Comparison of ENCODE assay signal across 1 cellular context in the genomic region with DNA sequence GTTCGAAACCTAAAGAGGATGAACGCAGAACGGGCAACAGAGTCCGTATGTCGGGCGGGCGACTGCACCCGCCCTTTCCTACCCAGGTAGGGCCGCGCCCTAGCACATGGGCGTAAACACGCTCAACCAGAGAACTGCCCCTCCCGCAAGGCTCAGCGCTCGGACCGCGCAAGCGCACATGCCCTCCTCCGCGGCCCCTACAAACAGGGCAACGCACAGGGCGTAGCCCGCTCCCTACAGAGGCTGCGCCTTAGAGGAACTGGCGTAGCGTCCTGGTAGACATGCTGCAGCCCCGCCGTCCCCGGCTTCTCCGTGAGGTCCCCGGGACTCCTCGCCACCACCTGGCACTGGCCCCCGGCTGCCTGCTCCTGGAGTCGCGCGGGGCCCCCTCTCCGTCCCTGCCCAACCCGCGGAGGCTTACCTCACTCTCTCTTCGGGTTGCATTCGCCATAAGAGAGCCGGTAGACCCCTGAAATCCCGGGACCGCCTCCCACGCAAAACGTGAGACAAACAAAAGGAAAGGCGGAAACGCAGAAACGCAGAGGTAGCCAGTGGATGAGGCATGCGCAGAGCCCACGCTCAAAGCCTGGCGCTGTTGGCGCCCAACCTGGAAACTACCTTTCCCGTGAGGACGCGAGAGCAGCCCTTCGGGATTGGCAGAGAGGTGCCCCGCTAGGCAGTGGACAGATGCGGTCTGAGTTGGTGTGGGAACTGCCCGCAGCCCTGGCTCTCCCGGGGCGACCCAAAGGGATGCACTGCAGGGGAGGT.
TF ChIP-seq lines count a peak whose summit lies in the region.

A gene (minus strand): TSS at position 518 of the 768 bp plus-strand sequence. CDS start 1,642 bp downstream, outside the sequence.

TF ChIP-seq in HepG2, 621 proteins besides CTCF, POLR2A, EP300 and RAD21 (continued from another document and continues in another):
- TF ChIP-seq, protein P1, sequence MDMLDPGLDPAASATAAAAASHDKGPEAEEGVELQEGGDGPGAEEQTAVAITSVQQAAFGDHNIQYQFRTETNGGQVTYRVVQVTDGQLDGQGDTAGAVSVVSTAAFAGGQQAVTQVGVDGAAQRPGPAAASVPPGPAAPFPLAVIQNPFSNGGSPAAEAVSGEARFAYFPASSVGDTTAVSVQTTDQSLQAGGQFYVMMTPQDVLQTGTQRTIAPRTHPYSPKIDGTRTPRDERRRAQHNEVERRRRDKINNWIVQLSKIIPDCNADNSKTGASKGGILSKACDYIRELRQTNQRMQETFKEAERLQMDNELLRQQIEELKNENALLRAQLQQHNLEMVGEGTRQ (IDR thresholded peaks at IDR 0.05; ENCODE audit: low read depth, low read length) = no peak
- TF ChIP-seq, protein P1 (CRISPR knock-in tag; IDR thresholded peaks at IDR 0.05; ENCODE audit: borderline replicate concordance) = peak; percentile 50; the same call in 1 of the 2 replicates
- peak; percentile 88; the same call in 1 of the 2 replicates for TF ChIP-seq ZNF224 (CRISPR knock-in tag; IDR thresholded peaks at IDR 0.05)
- no peak for TF ChIP-seq ONECUT2 (CRISPR knock-in tag; IDR thresholded peaks at IDR 0.05)
- TF ChIP-seq KMT2A (CRISPR knock-in tag; IDR thresholded peaks at IDR 0.05) = peak; percentile 37; the same call in 1 of the 2 replicates
- peak; percentile 55; the same call in 1 of the 2 replicates for TF ChIP-seq MIER3 (CRISPR knock-in tag; IDR thresholded peaks at IDR 0.05; ENCODE audit: borderline replicate concordance)
- TF ChIP-seq, protein P2, sequence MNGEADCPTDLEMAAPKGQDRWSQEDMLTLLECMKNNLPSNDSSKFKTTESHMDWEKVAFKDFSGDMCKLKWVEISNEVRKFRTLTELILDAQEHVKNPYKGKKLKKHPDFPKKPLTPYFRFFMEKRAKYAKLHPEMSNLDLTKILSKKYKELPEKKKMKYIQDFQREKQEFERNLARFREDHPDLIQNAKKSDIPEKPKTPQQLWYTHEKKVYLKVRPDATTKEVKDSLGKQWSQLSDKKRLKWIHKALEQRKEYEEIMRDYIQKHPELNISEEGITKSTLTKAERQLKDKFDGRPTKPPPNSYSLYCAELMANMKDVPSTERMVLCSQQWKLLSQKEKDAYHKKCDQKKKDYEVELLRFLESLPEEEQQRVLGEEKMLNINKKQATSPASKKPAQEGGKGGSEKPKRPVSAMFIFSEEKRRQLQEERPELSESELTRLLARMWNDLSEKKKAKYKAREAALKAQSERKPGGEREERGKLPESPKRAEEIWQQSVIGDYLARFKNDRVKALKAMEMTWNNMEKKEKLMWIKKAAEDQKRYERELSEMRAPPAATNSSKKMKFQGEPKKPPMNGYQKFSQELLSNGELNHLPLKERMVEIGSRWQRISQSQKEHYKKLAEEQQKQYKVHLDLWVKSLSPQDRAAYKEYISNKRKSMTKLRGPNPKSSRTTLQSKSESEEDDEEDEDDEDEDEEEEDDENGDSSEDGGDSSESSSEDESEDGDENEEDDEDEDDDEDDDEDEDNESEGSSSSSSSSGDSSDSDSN (CRISPR knock-in tag; IDR thresholded peaks at IDR 0.05) = peak; percentile 79
- TF ChIP-seq ZNF441 (CRISPR knock-in tag; IDR thresholded peaks at IDR 0.05; ENCODE audit: borderline replicate concordance) = peak; percentile 64; the same call in 1 of the 2 replicates
- TF ChIP-seq, protein P3, sequence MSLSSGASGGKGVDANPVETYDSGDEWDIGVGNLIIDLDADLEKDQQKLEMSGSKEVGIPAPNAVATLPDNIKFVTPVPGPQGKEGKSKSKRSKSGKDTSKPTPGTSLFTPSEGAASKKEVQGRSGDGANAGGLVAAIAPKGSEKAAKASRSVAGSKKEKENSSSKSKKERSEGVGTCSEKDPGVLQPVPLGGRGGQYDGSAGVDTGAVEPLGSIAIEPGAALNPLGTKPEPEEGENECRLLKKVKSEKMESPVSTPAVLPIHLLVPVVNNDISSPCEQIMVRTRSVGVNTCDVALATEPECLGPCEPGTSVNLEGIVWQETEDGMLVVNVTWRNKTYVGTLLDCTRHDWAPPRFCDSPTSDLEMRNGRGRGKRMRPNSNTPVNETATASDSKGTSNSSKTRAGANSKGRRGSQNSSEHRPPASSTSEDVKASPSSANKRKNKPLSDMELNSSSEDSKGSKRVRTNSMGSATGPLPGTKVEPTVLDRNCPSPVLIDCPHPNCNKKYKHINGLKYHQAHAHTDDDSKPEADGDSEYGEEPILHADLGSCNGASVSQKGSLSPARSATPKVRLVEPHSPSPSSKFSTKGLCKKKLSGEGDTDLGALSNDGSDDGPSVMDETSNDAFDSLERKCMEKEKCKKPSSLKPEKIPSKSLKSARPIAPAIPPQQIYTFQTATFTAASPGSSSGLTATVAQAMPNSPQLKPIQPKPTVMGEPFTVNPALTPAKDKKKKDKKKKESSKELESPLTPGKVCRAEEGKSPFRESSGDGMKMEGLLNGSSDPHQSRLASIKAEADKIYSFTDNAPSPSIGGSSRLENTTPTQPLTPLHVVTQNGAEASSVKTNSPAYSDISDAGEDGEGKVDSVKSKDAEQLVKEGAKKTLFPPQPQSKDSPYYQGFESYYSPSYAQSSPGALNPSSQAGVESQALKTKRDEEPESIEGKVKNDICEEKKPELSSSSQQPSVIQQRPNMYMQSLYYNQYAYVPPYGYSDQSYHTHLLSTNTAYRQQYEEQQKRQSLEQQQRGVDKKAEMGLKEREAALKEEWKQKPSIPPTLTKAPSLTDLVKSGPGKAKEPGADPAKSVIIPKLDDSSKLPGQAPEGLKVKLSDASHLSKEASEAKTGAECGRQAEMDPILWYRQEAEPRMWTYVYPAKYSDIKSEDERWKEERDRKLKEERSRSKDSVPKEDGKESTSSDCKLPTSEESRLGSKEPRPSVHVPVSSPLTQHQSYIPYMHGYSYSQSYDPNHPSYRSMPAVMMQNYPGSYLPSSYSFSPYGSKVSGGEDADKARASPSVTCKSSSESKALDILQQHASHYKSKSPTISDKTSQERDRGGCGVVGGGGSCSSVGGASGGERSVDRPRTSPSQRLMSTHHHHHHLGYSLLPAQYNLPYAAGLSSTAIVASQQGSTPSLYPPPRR (CRISPR knock-in tag; IDR thresholded peaks at IDR 0.05; ENCODE audit: borderline replicate concordance) = peak; percentile 20; the same call in 1 of the 2 replicates
- TF ChIP-seq U2AF1 (optimal IDR thresholded peaks at IDR 0.05; ENCODE audit: low read depth, low read length) = no peak
- peak; percentile 58 for TF ChIP-seq MXD4 (CRISPR knock-in tag; IDR thresholded peaks at IDR 0.05)
- TF ChIP-seq ZNF124 (CRISPR knock-in tag; IDR thresholded peaks at IDR 0.05) = no peak; the same call in 1 of the 2 replicates
- TF ChIP-seq AKAP8 (CRISPR knock-in tag; IDR thresholded peaks at IDR 0.05) = peak; percentile 48; the same call in 1 of the 2 replicates
- TF ChIP-seq, protein P4, sequence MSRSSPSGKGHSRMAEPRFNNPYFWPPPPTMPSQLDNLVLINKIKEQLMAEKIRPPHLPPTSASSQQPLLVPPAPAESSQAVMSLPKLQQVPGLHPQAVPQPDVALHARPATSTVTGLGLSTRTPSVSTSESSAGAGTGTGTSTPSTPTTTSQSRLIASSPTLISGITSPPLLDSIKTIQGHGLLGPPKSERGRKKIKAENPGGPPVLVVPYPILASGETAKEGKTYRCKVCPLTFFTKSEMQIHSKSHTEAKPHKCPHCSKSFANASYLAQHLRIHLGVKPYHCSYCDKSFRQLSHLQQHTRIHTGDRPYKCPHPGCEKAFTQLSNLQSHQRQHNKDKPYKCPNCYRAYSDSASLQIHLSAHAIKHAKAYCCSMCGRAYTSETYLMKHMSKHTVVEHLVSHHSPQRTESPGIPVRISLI (CRISPR knock-in tag; IDR thresholded peaks at IDR 0.05; ENCODE audit: borderline replicate concordance) = peak; percentile 47; the same call in 1 of the 2 replicates
- peak; percentile 62; the same call in 1 of the 2 replicates for TF ChIP-seq ZNF232 (CRISPR knock-in tag; IDR thresholded peaks at IDR 0.05; ENCODE audit: borderline replicate concordance)
- TF ChIP-seq POLR2G (IDR thresholded peaks at IDR 0.05; ENCODE audit: low read depth, low read length) = peak; percentile 97
- TF ChIP-seq CHD2 (IDR thresholded peaks at IDR 0.05; ENCODE audit: low read depth, low read length) = peak; percentile 84
- TF ChIP-seq, protein P5, sequence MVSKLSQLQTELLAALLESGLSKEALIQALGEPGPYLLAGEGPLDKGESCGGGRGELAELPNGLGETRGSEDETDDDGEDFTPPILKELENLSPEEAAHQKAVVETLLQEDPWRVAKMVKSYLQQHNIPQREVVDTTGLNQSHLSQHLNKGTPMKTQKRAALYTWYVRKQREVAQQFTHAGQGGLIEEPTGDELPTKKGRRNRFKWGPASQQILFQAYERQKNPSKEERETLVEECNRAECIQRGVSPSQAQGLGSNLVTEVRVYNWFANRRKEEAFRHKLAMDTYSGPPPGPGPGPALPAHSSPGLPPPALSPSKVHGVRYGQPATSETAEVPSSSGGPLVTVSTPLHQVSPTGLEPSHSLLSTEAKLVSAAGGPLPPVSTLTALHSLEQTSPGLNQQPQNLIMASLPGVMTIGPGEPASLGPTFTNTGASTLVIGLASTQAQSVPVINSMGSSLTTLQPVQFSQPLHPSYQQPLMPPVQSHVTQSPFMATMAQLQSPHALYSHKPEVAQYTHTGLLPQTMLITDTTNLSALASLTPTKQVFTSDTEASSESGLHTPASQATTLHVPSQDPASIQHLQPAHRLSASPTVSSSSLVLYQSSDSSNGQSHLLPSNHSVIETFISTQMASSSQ (IDR thresholded peaks at IDR 0.05; ENCODE audit: low read depth) = no peak
- TF ChIP-seq, protein P5 (CRISPR knock-in tag; IDR thresholded peaks at IDR 0.05; ENCODE audit: borderline replicate concordance) = peak; percentile 66; the same call in 1 of the 2 replicates
- TF ChIP-seq ZNF703 (CRISPR knock-in tag; IDR thresholded peaks at IDR 0.05; ENCODE audit: borderline replicate concordance) = no peak; the same call in 1 of the 2 replicates
- peak; percentile 74 for TF ChIP-seq ZNF891 (CRISPR knock-in tag; IDR thresholded peaks at IDR 0.05)
- TF ChIP-seq FOXK1 (CRISPR knock-in tag; IDR thresholded peaks at IDR 0.05; ENCODE audit: borderline replicate concordance, low read depth) = peak; percentile 20; the same call in 1 of the 2 replicates
- TF ChIP-seq ZFY (CRISPR knock-in tag; IDR thresholded peaks at IDR 0.05) = peak; percentile 94
- TF ChIP-seq, protein P6, sequence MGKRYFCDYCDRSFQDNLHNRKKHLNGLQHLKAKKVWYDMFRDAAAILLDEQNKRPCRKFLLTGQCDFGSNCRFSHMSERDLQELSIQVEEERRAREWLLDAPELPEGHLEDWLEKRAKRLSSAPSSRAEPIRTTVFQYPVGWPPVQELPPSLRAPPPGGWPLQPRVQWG (CRISPR knock-in tag; IDR thresholded peaks at IDR 0.05; ENCODE audit: borderline replicate concordance, low read depth) = no peak
- TF ChIP-seq AGO1 (IDR thresholded peaks at IDR 0.05; ENCODE audit: low read depth, low read length, poor library complexity, severe bottlenecking) = peak; percentile 88
- TF ChIP-seq ZNF121 (CRISPR knock-in tag; IDR thresholded peaks at IDR 0.05) = peak; percentile 63
- peak; percentile 61; the same call in 1 of the 2 replicates for TF ChIP-seq ATF7-NPFF (CRISPR knock-in tag; IDR thresholded peaks at IDR 0.05; ENCODE audit: low read depth)
- peak; percentile 99 for TF ChIP-seq ZNF350 (CRISPR knock-in tag; IDR thresholded peaks at IDR 0.05; ENCODE audit: borderline replicate concordance, low read depth)
- peak; percentile 74 for TF ChIP-seq POGZ (CRISPR knock-in tag; IDR thresholded peaks at IDR 0.05)
- no peak for TF ChIP-seq ZNF3 (CRISPR knock-in tag; IDR thresholded peaks at IDR 0.05)
- TF ChIP-seq, protein P7, sequence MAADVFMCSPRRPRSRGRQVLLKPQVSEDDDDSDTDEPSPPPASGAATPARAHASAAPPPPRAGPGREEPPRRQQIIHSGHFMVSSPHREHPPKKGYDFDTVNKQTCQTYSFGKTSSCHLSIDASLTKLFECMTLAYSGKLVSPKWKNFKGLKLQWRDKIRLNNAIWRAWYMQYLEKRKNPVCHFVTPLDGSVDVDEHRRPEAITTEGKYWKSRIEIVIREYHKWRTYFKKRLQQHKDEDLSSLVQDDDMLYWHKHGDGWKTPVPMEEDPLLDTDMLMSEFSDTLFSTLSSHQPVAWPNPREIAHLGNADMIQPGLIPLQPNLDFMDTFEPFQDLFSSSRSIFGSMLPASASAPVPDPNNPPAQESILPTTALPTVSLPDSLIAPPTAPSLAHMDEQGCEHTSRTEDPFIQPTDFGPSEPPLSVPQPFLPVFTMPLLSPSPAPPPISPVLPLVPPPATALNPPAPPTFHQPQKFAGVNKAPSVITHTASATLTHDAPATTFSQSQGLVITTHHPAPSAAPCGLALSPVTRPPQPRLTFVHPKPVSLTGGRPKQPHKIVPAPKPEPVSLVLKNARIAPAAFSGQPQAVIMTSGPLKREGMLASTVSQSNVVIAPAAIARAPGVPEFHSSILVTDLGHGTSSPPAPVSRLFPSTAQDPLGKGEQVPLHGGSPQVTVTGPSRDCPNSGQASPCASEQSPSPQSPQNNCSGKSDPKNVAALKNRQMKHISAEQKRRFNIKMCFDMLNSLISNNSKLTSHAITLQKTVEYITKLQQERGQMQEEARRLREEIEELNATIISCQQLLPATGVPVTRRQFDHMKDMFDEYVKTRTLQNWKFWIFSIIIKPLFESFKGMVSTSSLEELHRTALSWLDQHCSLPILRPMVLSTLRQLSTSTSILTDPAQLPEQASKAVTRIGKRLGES (CRISPR knock-in tag; IDR thresholded peaks at IDR 0.05; ENCODE audit: borderline replicate concordance) = 0 out of 2 replicates have a peak, but pooled peaks have one; percentile 37
- peak; percentile 80 for TF ChIP-seq ZNF749 (CRISPR knock-in tag; IDR thresholded peaks at IDR 0.05; ENCODE audit: borderline replicate concordance)
- TF ChIP-seq ZBTB38 (CRISPR knock-in tag; IDR thresholded peaks at IDR 0.05) = peak; percentile 57; the same call in 1 of the 2 replicates
- 0 out of 2 replicates have a peak, but pooled peaks have one; percentile 26 for TF ChIP-seq ZNF30 (CRISPR knock-in tag; IDR thresholded peaks at IDR 0.05)
- no peak for TF ChIP-seq NR2F1 (CRISPR knock-in tag; IDR thresholded peaks at IDR 0.05)
- TF ChIP-seq ZNF230 (CRISPR knock-in tag; IDR thresholded peaks at IDR 0.05) = 0 out of 2 replicates have a peak, but pooled peaks have one; percentile 49
- TF ChIP-seq HNRNPL (IDR thresholded peaks at IDR 0.05; ENCODE audit: low read depth, low read length) = peak; percentile 87; the same call in 1 of the 2 replicates
